15 cellular contexts compared by ENCODE assay signal in the genomic region with DNA sequence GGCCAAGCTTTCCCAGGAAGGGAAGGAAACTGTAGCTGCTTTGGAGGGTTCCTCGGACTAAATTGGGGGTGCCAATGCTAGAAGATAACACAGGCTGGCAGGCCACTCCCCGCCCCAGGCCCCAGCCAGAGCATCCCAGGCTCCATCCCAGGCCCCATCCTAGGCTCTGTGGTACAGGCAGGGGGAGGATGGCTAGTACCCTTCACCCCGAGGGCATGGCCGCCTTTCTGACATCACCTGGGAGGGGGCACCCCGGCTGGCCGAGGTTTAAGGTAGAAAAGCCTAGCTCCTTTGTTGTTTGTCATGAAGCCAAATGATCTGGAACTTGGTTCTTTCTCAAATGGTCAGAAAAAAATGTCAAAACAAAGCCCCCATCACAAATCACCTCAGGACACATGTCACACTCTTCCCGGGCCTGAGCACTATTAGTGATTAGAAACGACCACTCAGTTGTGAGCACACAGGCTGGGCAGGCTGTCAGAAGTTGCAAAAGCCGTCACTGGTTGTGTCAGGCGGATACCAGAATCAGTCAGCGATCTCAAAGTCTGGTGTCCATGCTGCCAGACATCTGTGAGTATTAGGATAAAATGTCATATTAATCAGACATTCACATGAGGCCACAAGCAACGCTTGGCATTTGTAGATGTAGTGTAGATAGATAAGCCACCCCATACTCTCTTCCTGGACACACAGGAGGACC.
"Had no signal": no experiment of that assay in that cellular context is flagged by ENCODE, and none has a peak within 500 bp of the region (broad histone marks: within the 10 kb centered on the region; RNA-seq: fewer than 3 reads in every experiment).

No MANE protein-coding gene starts in this region.

- H3K9ac ChIP-seq: parathyroid adenoma had no signal

- H3K9me3 ChIP-seq: neutrophil, uterus had no signal

- H3K36me3 ChIP-seq: neutrophil, tibial nerve, uterus had no signal

- H3K79me2 ChIP-seq: parathyroid adenoma had no signal

- FAIRE-seq: endometrium, TTC549 had no signal

- H3K27ac ChIP-seq: neutrophil, parathyroid adenoma had no signal

- H3K4me3 Mint-ChIP-seq: activated CD4-positive, alpha-beta T cell treated with anti-CD3 and anti-CD28 coated beads for 36 hours; activated naive CD8-positive, alpha-beta T cell treated with anti-CD3 and anti-CD28 coated beads for 36 hours; activated T-helper 1 cell treated with anti-CD3 and anti-CD28 coated beads, Interleukin-12 subunit alpha, Interleukin-12 subunit beta, Interleukin-2, Interleukin-4 antibody, amounts not matched to agents 30 ng/mL and 10 ng/mL and 1 ng/mL, durations not matched to agents 14 hours and 24 hours and 36 hours; central memory CD8-positive, alpha-beta T cell; natural killer cell treated with Interleukin-12 subunit alpha and Interleukin-12 subunit beta and Interleukin-15 and Interleukin-18, amount 100 ng/mL, for 72 hours; stimulated activated naive B cell treated with anti-CD40 and anti-IgM and Interleukin-4, amounts not matched to agents 10 μg/mL and 1 μg/mL and 100 μg/mL, for 72 hours had no signal

- H3K27me3 ChIP-seq: neutrophil, tibial nerve, uterus had no signal

- H2AFZ ChIP-seq: parathyroid adenoma had no signal

- H3K4me3 ChIP-seq: coronary artery, tibial nerve, uterus had no signal

- ATAC-seq: activated CD4-positive, alpha-beta T cell treated with anti-CD3 and anti-CD28 coated beads for 36 hours; natural killer cell treated with Interleukin-12 subunit alpha and Interleukin-12 subunit beta and Interleukin-15 and Interleukin-18, amount 100 ng/mL, for 72 hours; stimulated activated naive B cell treated with anti-CD40 and anti-IgM and Interleukin-4, amounts not matched to agents 10 μg/mL and 1 μg/mL and 100 μg/mL, for 72 hours had no signal

- H3K27ac Mint-ChIP-seq: activated CD4-positive, alpha-beta T cell treated with anti-CD3 and anti-CD28 coated beads for 36 hours; activated naive CD8-positive, alpha-beta T cell treated with anti-CD3 and anti-CD28 coated beads for 36 hours; activated T-helper 1 cell treated with anti-CD3 and anti-CD28 coated beads, Interleukin-12 subunit alpha, Interleukin-12 subunit beta, Interleukin-2, Interleukin-4 antibody, amounts not matched to agents 30 ng/mL and 10 ng/mL and 1 ng/mL, durations not matched to agents 14 hours and 24 hours and 36 hours had no signal

- DNase-seq: activated CD4-positive, alpha-beta T cell treated with anti-CD3 and anti-CD28 coated beads for 36 hours; activated CD4-positive, alpha-beta T cell treated with anti-CD3 and anti-CD28 coated beads, Interleukin-2, amount 50 U/mL, for 48 hours; activated naive CD8-positive, alpha-beta T cell treated with anti-CD3 and anti-CD28 coated beads for 36 hours; erythroblast; stimulated activated naive B cell treated with anti-CD40 and anti-IgM and Interleukin-4, amounts not matched to agents 10 μg/mL and 1 μg/mL and 100 μg/mL, for 72 hours; uterus had no signal

- H3K4me1 ChIP-seq: parathyroid adenoma had no signal
